30 cellular contexts compared by ENCODE assay signal in the genomic region with DNA sequence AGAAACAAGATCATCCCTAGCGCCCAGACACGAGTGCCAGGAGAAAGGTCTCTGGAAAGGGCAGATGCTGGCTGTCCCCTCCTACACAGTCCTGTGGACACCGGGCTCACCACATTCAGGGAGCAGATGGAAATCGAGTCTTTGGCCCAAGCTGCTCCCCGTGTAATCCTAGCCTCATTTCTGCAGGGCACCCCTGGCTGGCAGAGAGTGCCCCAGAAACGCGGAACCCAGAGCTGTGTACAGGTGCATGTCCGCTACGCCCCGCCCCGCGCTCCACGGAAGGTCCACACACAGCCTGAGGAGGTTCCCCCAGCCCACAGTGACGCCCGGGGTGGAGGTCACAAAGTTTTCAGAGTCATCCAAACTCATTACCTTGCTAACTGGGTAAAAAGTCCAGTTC.
DNase-seq lines count a peak whose midpoint lies in the region; ATAC-seq, FAIRE-seq and TF ChIP-seq lines count a peak whose summit lies in the region.
"Had no signal": no experiment of that assay in that cellular context is flagged by ENCODE, and none has a peak within 500 bp of the region (broad histone marks: within the 10 kb centered on the region; RNA-seq: fewer than 3 reads in every experiment).

No MANE protein-coding gene starts in this region.

- no peaks in the 10 kb centered on the region for H3K27me3 ChIP-seq in right lobe of liver
- no peaks in the 10 kb centered on the region for H3K27me3 ChIP-seq in HepG2 (ENCODE audit: control insufficient read depth in 1 of 2, insufficient read depth in 2 of 2, low read length in 2 of 2)
- H3K27me3 ChIP-seq in lower lobe of right lung (ENCODE audit: low read depth), result no peaks in the 10 kb centered on the region
- no peaks in the 10 kb centered on the region for H3K27me3 ChIP-seq in aorta (ENCODE audit: control insufficient read depth in 1 of 2, insufficient read depth in 2 of 2, low read length in 1 of 2)
- H3K27me3 ChIP-seq: breast epithelium, gastroesophageal sphincter had no signal

- TF ChIP-seq POLR2A in right lobe of liver (IDR thresholded peaks at IDR 0.05), result no peak
- no peak for TF ChIP-seq POLR2A in HepG2 (IDR thresholded peaks at IDR 0.05; ENCODE audit: insufficient read depth in 1 of 2, low read depth in 2 of 2, low read length in 2 of 2)

- CTCF ChIA-PET in HepG2 (lab: Yijun Ruan, JAX; ENCODE audit: low intra/inter-chr PET ratio, low total read pairs), result no interaction called here

- H3K4me1 ChIP-seq in right lobe of liver (no peaks in the 10 kb centered on the region), HepG2 (ENCODE audit: insufficient read depth, low read length) (peaks cover 31% of the 10 kb centered on the region), lower lobe of right lung (no peaks in the 10 kb centered on the region), aorta (ENCODE audit: control insufficient read depth in 1 of 2, insufficient read depth in 2 of 2, low read length in 2 of 2) (no peaks in the 10 kb centered on the region)
- H3K4me1 ChIP-seq: breast epithelium had no signal

- no peak for TF ChIP-seq RAD21 in HepG2 (CRISPR knock-in tag; IDR thresholded peaks at IDR 0.05)

- in situ Hi-C loops in HepG2 (cut with HindIII; ENCODE audit: extremely low pct_ligation_motif_present, low pct_unique_long_range_greater_than_20kb), result no loop called here

- POLR2A ChIA-PET in HepG2 (lab: Yijun Ruan, JAX), result no interaction called here

- H3K27ac ChIP-seq in right lobe of liver (no peak overlapping the region), HepG2 (ENCODE audit: extremely low read length, insufficient read depth, low read length) (no peak overlapping the region), lower lobe of right lung (no peak overlapping the region), aorta (ENCODE audit: low read depth in 1 of 2, low read length in 2 of 2) (no peak overlapping the region)
- H3K27ac ChIP-seq: breast epithelium, gastroesophageal sphincter, GM23248, thoracic aorta had no signal

- no peaks in the 10 kb centered on the region for H4K20me1 ChIP-seq in HepG2 (ENCODE audit: insufficient read depth, low read length)

- peaks cover 13% of the 10 kb centered on the region for H3K79me2 ChIP-seq in HepG2 (ENCODE audit: insufficient read depth, low read length)

- no peaks in the 10 kb centered on the region for H3K36me3 ChIP-seq in right lobe of liver
- H3K36me3 ChIP-seq in HepG2 (replicated peaks in 1 of 2; ENCODE audit: control insufficient read depth in 1 of 2, insufficient read depth in 2 of 2, low read length in 2 of 2), result no peaks in the 10 kb centered on the region
- no peaks in the 10 kb centered on the region for H3K36me3 ChIP-seq in lower lobe of right lung
- no peaks in the 10 kb centered on the region for H3K36me3 ChIP-seq in aorta (ENCODE audit: control insufficient read depth in 1 of 2, insufficient read depth in 2 of 2, low read length in 1 of 2)
- H3K36me3 ChIP-seq: breast epithelium, gastroesophageal sphincter, thoracic aorta had no signal

- TF ChIP-seq CTCF in right lobe of liver (IDR thresholded peaks at IDR 0.05), result no peak
- no peak for TF ChIP-seq CTCF in HepG2 (CRISPR knock-in tag; IDR thresholded peaks at IDR 0.05)
- TF ChIP-seq CTCF in lower lobe of right lung (IDR thresholded peaks at IDR 0.05), result no peak

- H3K4me2 ChIP-seq in HepG2 (ENCODE audit: low read depth, low read length), result no peak overlapping the region

- TF ChIP-seq EP300 in HepG2 (IDR thresholded peaks at IDR 0.05; ENCODE audit: low read depth in 2 of 2, low read length in 2 of 2), result no peak
- no peak for TF ChIP-seq EP300 in HepG2 (CRISPR knock-in tag; IDR thresholded peaks at IDR 0.05; ENCODE audit: borderline replicate concordance)

- no TSS peak for BruUV-seq in HepG2 (replicated peaks; lab: Mats Ljungman, UMichigan)

- FAIRE-seq in HepG2 (lab: Jason Lieb, UNC), result no peak
- FAIRE-seq: islet of Langerhans had no signal

- H3K4me3 ChIP-seq in right lobe of liver (no peak overlapping the region), HepG2 (replicated peaks in 1 of 3; ENCODE audit: insufficient read depth in 1 of 3, low read depth in 2 of 3, low read length in 3 of 3) (no peak overlapping the region), lower lobe of right lung (no peak overlapping the region), aorta (ENCODE audit: low read length in 2 of 2) (no peak overlapping the region)
- H3K4me3 ChIP-seq: breast epithelium, gastroesophageal sphincter, GM23248, thoracic aorta had no signal

- ATAC-seq in right lobe of liver (no peak), HepG2 (no peak), lower lobe of right lung (no peak), aorta (ENCODE audit: low FRiP score) (no peak)
- ATAC-seq: gastroesophageal sphincter had no signal

- H3K9me3 ChIP-seq in right lobe of liver, result peaks cover 0 to 20% (median 0%) of the 10 kb centered on the region in 4 donors
- peaks cover 32% of the 10 kb centered on the region for H3K9me3 ChIP-seq in HepG2 (ENCODE audit: low read length)
- H3K9me3 ChIP-seq in lower lobe of right lung, result peaks cover 26% of the 10 kb centered on the region
- peaks cover 3% of the 10 kb centered on the region for H3K9me3 ChIP-seq in aorta (ENCODE audit: control insufficient read depth, low read length)

- DNase-seq in right lobe of liver, result peak in 2 of 3 donors; percentile 13 to 46
- DNase-seq in HepG2 (ENCODE audit: low spot score), result no peak
- DNase-seq in cerebellar cortex (ENCODE audit: low spot score), result peak; percentile 74
- DNase-seq in lower lobe of right lung, result peak; percentile 28
- peak; percentile 24 to 39 for DNase-seq in aorta
- DNase-seq in COLO829 (ENCODE audit: low spot score), result no peak
- no peak for DNase-seq in NCI-H1436 treated with DMSO at 0.1 percent for 48 hours (lab: John Stamatoyannopoulos, UW)
- DNase-seq in NCI-H526 (lab: John Stamatoyannopoulos, UW), result no peak
- DNase-seq: activated CD4-positive, alpha-beta memory T cell treated with anti-CD3 and anti-CD28 coated beads, Interleukin-2, amount 10 ng/mL, durations not matched to agents 7 days and 5 days; activated CD4-positive, CD25-positive, alpha-beta regulatory T cell; activated gamma-delta T cell; activated T-cell treated with anti-CD3 and anti-CD28 coated beads for 4 hours; amniotic stem cell; CD4-positive, CD25-positive, alpha-beta regulatory T cell; GDM1; GM23248; HFFc6; IMR-90; mammary epithelial cell; NCI-H1092; NCI-H2029; occipital lobe; RPMI8226; stimulated activated CD4-positive, alpha-beta T cell treated with anti-CD3 and anti-CD28 coated beads, Interleukin-4, amount 100 ng/mL, for 4 hours; stimulated activated naive CD4-positive, alpha-beta T cell; T-helper 9 cell had no signal

- H2AFZ ChIP-seq in HepG2 (ENCODE audit: low read length), result no peak overlapping the region
- H2AFZ ChIP-seq: GM23248 had no signal

- intact Hi-C loops in right lobe of liver (cut with DNase I) (no loop called here), HepG2 (cut with micrococcal nuclease; ENCODE audit: unreplicated experiment) (no loop called here), lower lobe of right lung (cut with DNase I) (no loop called here), aorta (cut with DNase I) (no loop called here)

- no peak overlapping the region for H3K9ac ChIP-seq in HepG2 (ENCODE audit: insufficient read depth, low read depth, low read length)
- H3K9ac ChIP-seq: GM23248 had no signal

- 93% methylated on average over 3 of the region's 15 CpGs for WGBS in right lobe of liver (ENCODE audit: insufficient coverage, low coverage, low lambda C conversion rate, missing lambda C conversion rate)
- WGBS in HepG2 (ENCODE audit: low lambda C conversion rate), result 98% methylated on average over 11 of the region's 15 CpGs
- WGBS in aorta, 2 donors, result 97 to 98% methylated on average over 15 of the region's 15 CpGs

TF ChIP-seq in HepG2, 621 proteins besides CTCF, POLR2A, EP300 and RAD21:
- no peak for TF ChIP-seq ZNF292 (CRISPR knock-in tag; IDR thresholded peaks at IDR 0.05; ENCODE audit: borderline replicate concordance, low read depth)
- TF ChIP-seq ZNF282 (IDR thresholded peaks at IDR 0.05; ENCODE audit: partially characterized antibody), result no peak
- no peak for TF ChIP-seq ZC3H13 (CRISPR knock-in tag; IDR thresholded peaks at IDR 0.05)
- TF ChIP-seq, protein P1, sequence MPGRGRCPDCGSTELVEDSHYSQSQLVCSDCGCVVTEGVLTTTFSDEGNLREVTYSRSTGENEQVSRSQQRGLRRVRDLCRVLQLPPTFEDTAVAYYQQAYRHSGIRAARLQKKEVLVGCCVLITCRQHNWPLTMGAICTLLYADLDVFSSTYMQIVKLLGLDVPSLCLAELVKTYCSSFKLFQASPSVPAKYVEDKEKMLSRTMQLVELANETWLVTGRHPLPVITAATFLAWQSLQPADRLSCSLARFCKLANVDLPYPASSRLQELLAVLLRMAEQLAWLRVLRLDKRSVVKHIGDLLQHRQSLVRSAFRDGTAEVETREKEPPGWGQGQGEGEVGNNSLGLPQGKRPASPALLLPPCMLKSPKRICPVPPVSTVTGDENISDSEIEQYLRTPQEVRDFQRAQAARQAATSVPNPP (CRISPR knock-in tag; IDR thresholded peaks at IDR 0.05), result no peak
- no peak for TF ChIP-seq ZSCAN31 (CRISPR knock-in tag; IDR thresholded peaks at IDR 0.05; ENCODE audit: low read depth)
- TF ChIP-seq FLYWCH1 (CRISPR knock-in tag; IDR thresholded peaks at IDR 0.05), result no peak
- TF ChIP-seq, protein P2, sequence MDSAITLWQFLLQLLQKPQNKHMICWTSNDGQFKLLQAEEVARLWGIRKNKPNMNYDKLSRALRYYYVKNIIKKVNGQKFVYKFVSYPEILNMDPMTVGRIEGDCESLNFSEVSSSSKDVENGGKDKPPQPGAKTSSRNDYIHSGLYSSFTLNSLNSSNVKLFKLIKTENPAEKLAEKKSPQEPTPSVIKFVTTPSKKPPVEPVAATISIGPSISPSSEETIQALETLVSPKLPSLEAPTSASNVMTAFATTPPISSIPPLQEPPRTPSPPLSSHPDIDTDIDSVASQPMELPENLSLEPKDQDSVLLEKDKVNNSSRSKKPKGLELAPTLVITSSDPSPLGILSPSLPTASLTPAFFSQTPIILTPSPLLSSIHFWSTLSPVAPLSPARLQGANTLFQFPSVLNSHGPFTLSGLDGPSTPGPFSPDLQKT (CRISPR knock-in tag; IDR thresholded peaks at IDR 0.05; ENCODE audit: borderline replicate concordance), result no peak
- TF ChIP-seq ZNF761 (CRISPR knock-in tag; conservative IDR thresholded peaks at IDR 0.05), result no peak
- no peak for TF ChIP-seq PRMT3 (CRISPR knock-in tag; IDR thresholded peaks at IDR 0.05; ENCODE audit: borderline replicate concordance, low read depth)
- TF ChIP-seq ZNF558 (CRISPR knock-in tag; IDR thresholded peaks at IDR 0.05; ENCODE audit: borderline replicate concordance), result no peak
TF ChIP-seq in HepG2: peak in this region for 0.

Comparison
In these comparisons a context has a peak if more than half of its experiments do, and no peak if none do; other contexts are left out.
1. DNase-seq: peak in right lobe of liver (2 of 3), cerebellar cortex (single experiment), lower lobe of right lung (single experiment) and aorta (2 of 2); none in HepG2 (single experiment), COLO829 (single experiment), NCI-H1436 treated with DMSO at 0.1 percent for 48 hours (single experiment) and NCI-H526 (0 of 2).